18 cellular contexts compared by ENCODE assay signal in the genomic region with DNA sequence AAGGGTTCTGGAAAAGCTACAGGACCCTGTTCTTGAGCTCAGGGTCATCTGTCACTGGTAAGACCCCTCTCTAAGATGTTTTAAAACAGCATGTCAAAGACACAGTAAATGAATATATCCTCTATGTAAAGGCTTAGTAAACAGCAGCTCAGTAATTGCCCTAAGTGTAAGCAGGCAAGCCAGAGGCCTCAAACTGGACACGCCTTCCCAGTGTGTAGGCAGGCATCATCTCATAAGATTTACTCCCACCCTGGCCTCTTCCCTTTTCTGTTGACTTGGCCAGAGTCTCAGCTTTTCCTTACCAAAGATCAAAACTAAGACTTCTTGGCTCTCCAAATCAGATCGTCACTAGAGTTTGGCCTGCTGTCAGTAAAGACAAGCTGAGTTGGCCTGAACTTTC. TPM values are rescaled to one million over a fixed set of nuclear protein-coding genes. Genes with fewer than 3 reads are reported as not detected.
A peak's percentile ranks its signal among the peaks of the same experiment; 100 is the strongest.
DNase-seq lines count a peak whose midpoint lies in the region; ATAC-seq and TF ChIP-seq lines count a peak whose summit lies in the region.
"Had no signal": no experiment of that assay in that cellular context is flagged by ENCODE, and none has a peak within 500 bp of the region (broad histone marks: within the 10 kb centered on the region; RNA-seq: fewer than 3 reads in every experiment).

No MANE protein-coding gene starts in this region.

- no peak overlapping the region for H3K4me3 ChIP-seq in left ventricle myocardium inferior
- H3K4me3 ChIP-seq in mammary epithelial cell (replicated peaks in 1 of 3; ENCODE audit: insufficient read depth in 1 of 3, low read depth in 2 of 3, low read length in 3 of 3): no peak overlapping the region
- H3K4me3 ChIP-seq in mucosa of descending colon: no peak overlapping the region
- H3K4me3 ChIP-seq in vagina: no peak overlapping the region
- H3K4me3 ChIP-seq: body of pancreas, suprapubic skin had no signal

- H3K4me2 ChIP-seq in mammary epithelial cell (ENCODE audit: insufficient read depth, low read depth, low read length): no peak overlapping the region

- intact Hi-C loops in left ventricle myocardium inferior (cut with micrococcal nuclease): loop anchor here (10.0 kb wide), 1 partner anchor 324 kb away; no protein-coding TSS in a partner anchor
- intact Hi-C loops in Right ventricle myocardium superior (cut with DNase I): loop anchor here (10.0 kb wide), 1 partner anchor 206 kb away; no protein-coding TSS in a partner anchor
- intact Hi-C loops in mammary epithelial cell (cut with micrococcal nuclease): loop anchor here (5.0 kb wide), 1 partner anchor 896 kb away; no protein-coding TSS in a partner anchor
- intact Hi-C loops in mucosa of descending colon (cut with DNase I, micrococcal nuclease): loop anchor here in 1 of 2 donors (5.0 kb wide), 1 partner anchor 331 kb away; no protein-coding TSS in a partner anchor
- intact Hi-C loops in vagina (cut with DNase I): loop anchor here (10.0 kb wide), 3 partner anchors 216 to 324 kb away; no protein-coding TSS in a partner anchor

- peaks cover 45% of the 10 kb centered on the region for H3K4me1 ChIP-seq in left ventricle myocardium inferior
- peaks cover 10% of the 10 kb centered on the region for H3K4me1 ChIP-seq in mammary epithelial cell (ENCODE audit: insufficient read depth, low read length)
- no peaks in the 10 kb centered on the region for H3K4me1 ChIP-seq in mucosa of descending colon (ENCODE audit: low read depth)
- peaks cover 6% of the 10 kb centered on the region for H3K4me1 ChIP-seq in vagina
- H3K4me1 ChIP-seq: body of pancreas had no signal

- dilution Hi-C loops in mammary epithelial cell (cut with HindIII; ENCODE audit: low sequenced_read_pairs): no loop called here

- peaks cover 29% of the 10 kb centered on the region for H3K4me1 Mint-ChIP-seq in HFFc6 (ENCODE audit: low read depth)

- H3K9me3 ChIP-seq in left ventricle myocardium inferior (replicated peaks) (peaks cover 6% of the 10 kb centered on the region), mammary epithelial cell (replicated peaks; ENCODE audit: insufficient read depth, low read length) (no peaks in the 10 kb centered on the region), mucosa of descending colon (peaks cover 8% of the 10 kb centered on the region), vagina (no peaks in the 10 kb centered on the region)
- H3K9me3 ChIP-seq: body of pancreas had no signal

- no peak overlapping the region for H3K27ac Mint-ChIP-seq in HFFc6

- H3K4me3 Mint-ChIP-seq in HFFc6: no peak overlapping the region
- H3K4me3 Mint-ChIP-seq: activated CD4-positive, alpha-beta T cell treated with anti-CD3 and anti-CD28 coated beads, Interleukin-2, amount 10 ng/mL, durations not matched to agents 7 days and 5 days had no signal

- BruUV-seq in mammary epithelial cell (replicated peaks; lab: Mats Ljungman, UMichigan): no TSS peak

- no peak overlapping the region for H3K9ac ChIP-seq in mammary epithelial cell (ENCODE audit: insufficient read depth, low read length)

- no peak for TF ChIP-seq POLR2A in vagina (IDR thresholded peaks at IDR 0.05)

- no peak for TF ChIP-seq CTCF in left ventricle myocardium inferior (IDR thresholded peaks at IDR 0.05; ENCODE audit: borderline replicate concordance)
- TF ChIP-seq CTCF in mammary epithelial cell (conservative IDR thresholded peaks at IDR 0.05 in 1 of 2, IDR thresholded peaks at IDR 0.05 in 1 of 2; ENCODE audit: extremely low read depth in 1 of 2, insufficient read depth in 1 of 2, low read depth in 1 of 2, low read length in 2 of 2): no peak
- TF ChIP-seq CTCF in mucosa of descending colon (IDR thresholded peaks at IDR 0.05): no peak
- no peak for TF ChIP-seq CTCF in vagina (IDR thresholded peaks at IDR 0.05)
- TF ChIP-seq CTCF in GM20000 (IDR thresholded peaks at IDR 0.05; ENCODE audit: extremely low read depth, missing control alignments): no peak
- no peak for TF ChIP-seq CTCF in HFFc6 (IDR thresholded peaks at IDR 0.05)

- H4K20me1 ChIP-seq in mammary epithelial cell (ENCODE audit: insufficient read depth, low read length): no peaks in the 10 kb centered on the region

- no peak for ATAC-seq in Right ventricle myocardium superior (ENCODE audit: poor library complexity)
- peak; percentile 48 for ATAC-seq in mucosa of descending colon
- no peak for ATAC-seq in HG02763 (IDR thresholded peaks at IDR 0.05; ENCODE audit: unreplicated experiment)
- ATAC-seq: body of pancreas; naive thymus-derived CD4-positive, alpha-beta T cell had no signal

- CTCF ChIA-PET in mammary epithelial cell (lab: Charles Lee; ENCODE audit: low non-redundant PET): no interaction called here

- no peaks in the 10 kb centered on the region for H3K27me3 Mint-ChIP-seq in HFFc6 (ENCODE audit: insufficient read depth)
- H3K27me3 Mint-ChIP-seq: naive thymus-derived CD4-positive, alpha-beta T cell had no signal

- H3K36me3 Mint-ChIP-seq in HFFc6 (ENCODE audit: low read depth): peaks cover 3% of the 10 kb centered on the region

- peaks cover 5% of the 10 kb centered on the region for H3K36me3 ChIP-seq in left ventricle myocardium inferior
- no peaks in the 10 kb centered on the region for H3K36me3 ChIP-seq in mammary epithelial cell (ENCODE audit: insufficient read depth, low read length)
- no peaks in the 10 kb centered on the region for H3K36me3 ChIP-seq in mucosa of descending colon (ENCODE audit: low read depth)
- no peaks in the 10 kb centered on the region for H3K36me3 ChIP-seq in vagina
- H3K36me3 ChIP-seq: suprapubic skin had no signal

- H2AFZ ChIP-seq in mammary epithelial cell (ENCODE audit: low read depth, low read length): peak overlapping the region; percentile 28

- H3K27ac ChIP-seq in left ventricle myocardium inferior (replicated peaks) (peak overlapping the region; percentile 34), mammary epithelial cell (ENCODE audit: insufficient read depth, low read depth, low read length) (no peak overlapping the region), vagina (no peak overlapping the region)
- H3K27ac ChIP-seq: body of pancreas, suprapubic skin had no signal

- no peaks in the 10 kb centered on the region for H3K79me2 ChIP-seq in mammary epithelial cell (ENCODE audit: insufficient read depth, low read length)

- peaks cover 2% of the 10 kb centered on the region for H3K9me3 Mint-ChIP-seq in HFFc6

- WGBS in mammary epithelial cell (ENCODE audit: low coverage, missing lambda C conversion rate): 71% methylated on average over 2 of the region's 2 CpGs

- DNase-seq in left ventricle myocardium inferior: no peak
- no peak for DNase-seq in Right ventricle myocardium superior
- no peak for DNase-seq in mammary epithelial cell
- no peak for DNase-seq in mucosa of descending colon
- no peak for DNase-seq in vagina (ENCODE audit: extremely low spot score in 2 of 2)
- DNase-seq in GM20000 (ENCODE audit: low spot score): no peak
- no peak for DNase-seq in HFFc6
- DNase-seq: activated CD4-positive, alpha-beta T cell treated with anti-CD3 and anti-CD28 coated beads, Interleukin-2, amount 10 ng/mL, durations not matched to agents 7 days and 5 days; activated naive CD4-positive, alpha-beta T cell treated with anti-CD3 and anti-CD28 coated beads, Interleukin-2, amount 50 U/mL, for 16 hours; body of pancreas; C1 segment of cervical spinal cord; naive thymus-derived CD4-positive, alpha-beta T cell; stimulated activated CD8-positive, alpha-beta memory T cell treated with anti-CD3 and anti-CD28 coated beads, Interleukin-4, amount 100 ng/mL, for 48 hours had no signal

- H3K27me3 ChIP-seq in left ventricle myocardium inferior (ENCODE audit: low read depth) (no peaks in the 10 kb centered on the region), mammary epithelial cell (ENCODE audit: insufficient read depth, low read length) (no peaks in the 10 kb centered on the region), vagina (no peaks in the 10 kb centered on the region)
- H3K27me3 ChIP-seq: body of pancreas, suprapubic skin had no signal

- in situ Hi-C loops in mammary epithelial cell (cut with MboI; ENCODE audit: low sequenced_read_pairs in 2 of 2): loop anchor here (5.0 to 25.0 kb wide), 7 partner anchors 116 to 746 kb away; no protein-coding TSS in a partner anchor

RNA-seq across cellular contexts. Expression of a gene that starts 55.5 kb away (rescaled TPM):
- total RNA-seq in left ventricle myocardium inferior (not detected), Right ventricle myocardium superior (not detected), mammary epithelial cell (not detected), mucosa of descending colon (not detected), vagina (not detected)
- polyA plus RNA-seq in mammary epithelial cell: not detected
- polyA minus RNA-seq in mammary epithelial cell: not detected
- total RNA-seq in HFFc6 (2021; fragmentation: NEBNext Ultra II Directional; extraction: Animal tissue kit (Norgen Biotek cat#: 25700)): not detected
- total RNA-seq: activated CD4-positive, alpha-beta T cell treated with anti-CD3 and anti-CD28 coated beads, Interleukin-2, amount 10 ng/mL, durations not matched to agents 7 days and 5 days; body of pancreas; HT-29; liver; naive thymus-derived CD4-positive, alpha-beta T cell; NCI-H460; suprapubic skin had no signal
- polyA plus RNA-seq: liver; naive thymus-derived CD4-positive, alpha-beta T cell had no signal

RNA-seq across cellular contexts. Expression of a gene that starts 56.7 kb away (rescaled TPM):
- total RNA-seq in left ventricle myocardium inferior: not detected
- total RNA-seq in Right ventricle myocardium superior: not detected
- not detected for total RNA-seq in mammary epithelial cell
- not detected for polyA plus RNA-seq in mammary epithelial cell
- not detected for polyA minus RNA-seq in mammary epithelial cell
- total RNA-seq in mucosa of descending colon: not detected
- total RNA-seq in vagina: not detected
- not detected for total RNA-seq in HFFc6 (2021; fragmentation: NEBNext Ultra II Directional; extraction: Animal tissue kit (Norgen Biotek cat#: 25700))
- total RNA-seq: activated CD4-positive, alpha-beta T cell treated with anti-CD3 and anti-CD28 coated beads, Interleukin-2, amount 10 ng/mL, durations not matched to agents 7 days and 5 days; body of pancreas; HT-29; liver; naive thymus-derived CD4-positive, alpha-beta T cell; NCI-H460; suprapubic skin had no signal
- polyA plus RNA-seq: liver; naive thymus-derived CD4-positive, alpha-beta T cell had no signal
